ENCODE assay signal across 1 cellular context in the genomic region with DNA sequence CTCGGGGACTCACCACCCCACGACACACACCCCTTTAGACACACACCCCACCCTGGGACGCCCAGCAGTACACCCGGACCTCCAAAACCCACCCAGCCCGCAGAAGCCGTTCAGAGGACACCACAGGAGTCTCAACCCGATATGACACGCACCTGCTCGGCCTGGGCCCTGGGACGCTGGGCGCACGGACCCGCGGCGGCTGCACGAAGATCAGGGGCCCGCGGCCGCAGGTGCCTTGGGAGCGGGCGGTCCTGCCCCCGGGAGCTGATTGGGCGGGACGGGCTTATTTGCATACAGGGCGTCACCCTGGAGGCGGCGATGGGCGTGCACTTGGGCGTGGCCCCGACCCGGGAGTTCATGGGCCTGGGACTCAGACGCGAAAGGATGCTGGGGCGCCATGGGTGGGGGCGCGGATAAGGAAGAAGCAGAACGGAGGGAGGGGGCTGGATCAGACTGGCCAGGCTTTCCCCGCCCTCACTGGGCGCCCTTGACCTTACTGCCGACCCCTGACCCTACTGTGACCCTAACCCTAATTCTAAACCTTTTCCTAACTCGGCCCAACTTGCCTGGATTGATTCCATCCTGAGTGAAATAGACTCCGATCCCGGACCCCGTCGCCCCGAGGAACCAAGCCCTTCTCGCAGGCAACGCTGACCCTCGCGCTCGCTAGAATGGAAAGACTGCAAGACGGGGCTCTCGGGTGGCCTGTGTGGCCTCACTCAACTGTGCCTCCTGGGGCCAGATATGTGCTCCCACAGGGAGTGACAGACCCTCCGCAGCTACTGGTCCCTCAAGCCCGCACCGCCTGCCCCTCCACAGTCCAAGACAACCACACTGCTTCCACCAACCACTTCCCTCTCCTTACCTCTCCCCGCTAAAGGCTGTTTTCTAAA.
TF ChIP-seq lines count a peak whose summit lies in the region.

A gene (minus strand): TSS at position 211 of the 893 bp plus-strand sequence. CDS start 19,528 bp downstream, outside the sequence.

TF ChIP-seq in IMR-90, 13 proteins besides CTCF, POLR2A, EP300 and RAD21 (continued from another document):
- TF ChIP-seq, protein P1, sequence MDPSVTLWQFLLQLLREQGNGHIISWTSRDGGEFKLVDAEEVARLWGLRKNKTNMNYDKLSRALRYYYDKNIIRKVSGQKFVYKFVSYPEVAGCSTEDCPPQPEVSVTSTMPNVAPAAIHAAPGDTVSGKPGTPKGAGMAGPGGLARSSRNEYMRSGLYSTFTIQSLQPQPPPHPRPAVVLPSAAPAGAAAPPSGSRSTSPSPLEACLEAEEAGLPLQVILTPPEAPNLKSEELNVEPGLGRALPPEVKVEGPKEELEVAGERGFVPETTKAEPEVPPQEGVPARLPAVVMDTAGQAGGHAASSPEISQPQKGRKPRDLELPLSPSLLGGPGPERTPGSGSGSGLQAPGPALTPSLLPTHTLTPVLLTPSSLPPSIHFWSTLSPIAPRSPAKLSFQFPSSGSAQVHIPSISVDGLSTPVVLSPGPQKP (IDR thresholded peaks at IDR 0.05; ENCODE audit: borderline replicate concordance, low read depth, low read length): no peak
- TF ChIP-seq CHD1 (IDR thresholded peaks at IDR 0.05; ENCODE audit: low read depth, low read length) (no peak), MAZ (IDR thresholded peaks at IDR 0.05; ENCODE audit: borderline replicate concordance, low read depth, low read length) (no peak), FOS (IDR thresholded peaks at IDR 0.05; ENCODE audit: low read depth, low read length) (no peak)
TF ChIP-seq in IMR-90: peak in this region for 0.
